ENCODE assay signal across 32 cellular contexts in the genomic region with DNA sequence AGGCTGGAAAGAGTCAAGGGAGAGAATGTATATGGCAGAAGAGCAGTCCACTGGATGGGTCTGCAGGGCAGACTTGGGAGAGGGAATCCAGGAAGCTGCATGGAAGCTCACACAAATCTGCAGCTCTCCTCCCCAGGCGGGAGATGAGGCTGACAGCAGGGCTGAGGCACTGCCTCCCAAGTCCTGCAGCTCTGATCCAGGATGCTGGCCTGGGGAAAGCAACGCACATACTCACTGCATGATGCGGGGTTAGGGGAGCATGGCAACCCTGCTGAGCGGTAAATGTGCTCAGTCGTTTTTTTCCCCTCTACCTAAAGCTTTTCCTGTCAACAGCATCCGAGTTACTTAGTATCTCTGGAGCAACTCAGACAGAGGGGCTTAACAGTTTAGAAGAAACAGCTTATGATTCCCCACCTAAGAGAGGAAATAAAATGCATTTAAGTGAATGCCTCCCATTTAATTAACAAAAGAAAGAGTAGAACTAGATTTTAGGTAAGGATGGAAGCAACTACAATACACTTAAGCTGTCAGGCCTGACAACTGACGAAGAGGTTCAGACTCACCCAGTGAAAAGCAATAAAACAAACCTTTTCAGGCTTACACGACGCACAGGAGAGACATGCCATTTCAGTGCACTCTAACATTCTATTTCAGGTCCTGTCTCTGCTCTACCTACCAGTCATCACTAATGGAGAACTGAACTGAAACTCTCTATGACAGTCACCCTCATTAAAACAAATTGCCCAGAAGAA. TPM values are rescaled to one million over a fixed set of nuclear protein-coding genes. Genes with fewer than 3 reads are reported as not detected.
DNase-seq lines count a peak whose midpoint lies in the region; ATAC-seq, FAIRE-seq and TF ChIP-seq lines count a peak whose summit lies in the region.
"Had no signal": no experiment of that assay in that cellular context is flagged by ENCODE, and none has a peak within 500 bp of the region (broad histone marks: within the 10 kb centered on the region; RNA-seq: fewer than 3 reads in every experiment).

No MANE protein-coding gene starts in this region.

- H2AFZ ChIP-seq in SK-N-SH (ENCODE audit: low read depth) (no peak overlapping the region), K562 (ENCODE audit: low read depth, low read length) (no peak overlapping the region)
- H2AFZ ChIP-seq: GM23248, PC-9 had no signal

- H3K27me3 ChIP-seq in SK-N-SH (ENCODE audit: insufficient read depth) (no peaks in the 10 kb centered on the region), K562 (ENCODE audit: control insufficient read depth in 2 of 2, insufficient read depth in 2 of 2, low read length in 2 of 2) (no peaks in the 10 kb centered on the region)
- H3K27me3 ChIP-seq: MG63, testis, uterus had no signal

- POLR2A ChIA-PET in SK-N-SH (lab: Yijun Ruan, JAX) (no interaction called here), K562 (lab: Yijun Ruan, JAX) (interaction anchor here (0.6 to 1.2 kb wide), 5 partner anchors 10 to 1412 kb away, joined by 3 read pairs; no protein-coding TSS in a partner anchor), MCF 10A (lab: Yijun Ruan, JAX) (no interaction called here)

- H3K79me2 ChIP-seq in SK-N-SH (ENCODE audit: insufficient read depth) (peaks cover 72% of the 10 kb centered on the region), K562 (ENCODE audit: control insufficient read depth, insufficient read depth, low read length) (peaks cover 87% of the 10 kb centered on the region)

- H3K4me2 ChIP-seq in SK-N-SH (no peak overlapping the region), K562 (ENCODE audit: insufficient read depth, low read length) (no peak overlapping the region)
- H3K4me2 ChIP-seq: PC-9 had no signal

- no peak overlapping the region for H3K27ac Mint-ChIP-seq in MCF 10A (ENCODE audit: low read depth, unreplicated experiment)
- H3K27ac Mint-ChIP-seq in type B pancreatic cell = no peak overlapping the region
- H3K27ac Mint-ChIP-seq: activated naive CD8-positive, alpha-beta T cell treated with anti-CD3 and anti-CD28 coated beads, Interleukin-2, amount 10 ng/mL, durations not matched to agents 7 days and 5 days; CD14-positive monocyte; mesothelial cell of epicardium; T-helper 2 cell treated with Interferon-gamma antibody and Interleukin-4, amounts not matched to agents 5 μg/mL and 100 μg/mL, for 36 hours had no signal

- TF ChIP-seq EP300 in SK-N-SH (IDR thresholded peaks at IDR 0.05; ENCODE audit: borderline replicate concordance in 1 of 2, low read depth in 1 of 2, low read length in 1 of 2) (no peak), K562 (IDR thresholded peaks at IDR 0.05; ENCODE audit: low read length) (no peak)

- H3K4me1 ChIP-seq in SK-N-SH (ENCODE audit: control insufficient read depth in 1 of 2, insufficient read depth in 2 of 2, low read depth in 1 of 2, low read length in 1 of 2) (peaks cover 0 to 4% of the 10 kb centered on the region in 2 experiments; a peak in 2 of 4 replicates), K562 (replicated peaks in 1 of 2; ENCODE audit: control insufficient read depth in 2 of 2, insufficient read depth in 2 of 2, low read length in 2 of 2) (no peaks in the 10 kb centered on the region)
- H3K4me1 ChIP-seq: testis, uterus had no signal

- peaks cover 5% of the 10 kb centered on the region for H3K4me1 Mint-ChIP-seq in MCF 10A (ENCODE audit: insufficient read depth, unreplicated experiment)
- peaks cover 15% of the 10 kb centered on the region for H3K4me1 Mint-ChIP-seq in type B pancreatic cell (ENCODE audit: unreplicated experiment)
- H3K4me1 Mint-ChIP-seq: CD14-positive monocyte had no signal

- H3K9me1 ChIP-seq in K562 (ENCODE audit: control insufficient read depth, insufficient read depth, low read length) = no peaks in the 10 kb centered on the region

- H3K9me3 Mint-ChIP-seq in MCF 10A (ENCODE audit: unreplicated experiment) (no peaks in the 10 kb centered on the region), type B pancreatic cell (no peaks in the 10 kb centered on the region)
- H3K9me3 Mint-ChIP-seq: activated naive CD8-positive, alpha-beta T cell treated with anti-CD3 and anti-CD28 coated beads, Interleukin-2, amount 10 ng/mL, durations not matched to agents 7 days and 5 days; mesothelial cell of epicardium; naive B cell; T-helper 2 cell treated with Interferon-gamma antibody and Interleukin-4, amounts not matched to agents 5 μg/mL and 100 μg/mL, for 36 hours had no signal

- H4K20me1 ChIP-seq in SK-N-SH (ENCODE audit: insufficient read depth) (no peaks in the 10 kb centered on the region), K562 (replicated peaks; ENCODE audit: control insufficient read depth, insufficient read depth, low read length) (peaks cover 12% of the 10 kb centered on the region)

- H3K9ac ChIP-seq in SK-N-SH (no peak overlapping the region), K562 (ENCODE audit: insufficient read depth in 1 of 2, low read depth in 2 of 2, low read length in 2 of 2) (peak overlapping the region in 1 of 2 experiments; percentile 33; a peak in 1 of 4 replicates)
- H3K9ac ChIP-seq: GM23248 had no signal

- H3K27me3 Mint-ChIP-seq in MCF 10A (ENCODE audit: insufficient read depth, unreplicated experiment) (no peaks in the 10 kb centered on the region), type B pancreatic cell (no peaks in the 10 kb centered on the region)
- H3K27me3 Mint-ChIP-seq: activated naive CD8-positive, alpha-beta T cell treated with anti-CD3 and anti-CD28 coated beads, Interleukin-2, amount 10 ng/mL, durations not matched to agents 7 days and 5 days; naive B cell had no signal

- ATAC-seq in SK-N-SH treated with all-trans-retinoic acid at 6 μM for 48 hours = no peak
- ATAC-seq in K562 = no peak
- no peak for ATAC-seq in GM21717 (IDR thresholded peaks at IDR 0.05; ENCODE audit: unreplicated experiment)
- ATAC-seq: GM12878 had no signal

- H3K36me3 Mint-ChIP-seq in MCF 10A (ENCODE audit: insufficient read depth, unreplicated experiment) (no peaks in the 10 kb centered on the region), type B pancreatic cell (peaks cover 11% of the 10 kb centered on the region)

- DNase-seq in SK-N-SH (peak; percentile 25), K562 (ENCODE audit: extremely low read depth in 1 of 4, low spot score in 3 of 4) (no peak), iPS DF 4.7 (ENCODE audit: extremely low read depth, low spot score) (peak; percentile 38), putamen (ENCODE audit: low spot score) (peak; percentile 18), MCF 10A (ENCODE audit: unreplicated experiment) (no peak), type B pancreatic cell (ENCODE audit: extremely low spot score, unreplicated experiment) (no peak)
- DNase-seq: 8988T; activated CD4-positive, alpha-beta T cell treated with anti-CD3 and anti-CD28 coated beads for 48 hours; activated CD8-positive, alpha-beta memory T cell treated with anti-CD3 and anti-CD28 coated beads for 24 hours; activated effector memory CD4-positive, alpha-beta T cell treated with anti-CD3 and anti-CD28 coated beads, Interleukin-2, amount 50 U/mL, for 16 hours; activated naive CD8-positive, alpha-beta T cell treated with anti-CD3 and anti-CD28 coated beads, Interleukin-2, amount 10 ng/mL, durations not matched to agents 7 days and 5 days; central memory CD4-positive, alpha-beta T cell; dermis blood vessel endothelial cell; GM23248; KBM-7; MG63; naive B cell; NCI-H1436; NCI-H524; PC-9; Right ventricle myocardium superior; stimulated activated naive CD4-positive, alpha-beta T cell treated with Interleukin-2 at 50 U/mL for 16 hours; testis; uterus had no signal

- H3K36me3 ChIP-seq in SK-N-SH (replicated peaks in 1 of 2; ENCODE audit: control insufficient read depth in 1 of 2, insufficient read depth in 2 of 2, low read length in 1 of 2) (peaks cover 0 to 7% of the 10 kb centered on the region in 2 experiments), K562 (ENCODE audit: control insufficient read depth, insufficient read depth, low read length) (peaks cover 20% of the 10 kb centered on the region)
- H3K36me3 ChIP-seq: MG63, uterus had no signal

- H3K4me3 ChIP-seq in SK-N-SH (ENCODE audit: low read depth in 2 of 2, low read length in 1 of 2) = no peak overlapping the region
- no peak overlapping the region for H3K4me3 ChIP-seq in K562
- H3K4me3 ChIP-seq: GM12878, GM23248, MG63, PC-9, testis, uterus had no signal

- CTCF ChIA-PET in SK-N-SH (lab: Yijun Ruan, JAX) = interaction anchor here (0.8 to 1.5 kb wide), 3 partner anchors 33 to 297 kb away, joined by 3 to 4 read pairs (median 3); no protein-coding TSS in a partner anchor
- CTCF ChIA-PET in K562 (lab: Yijun Ruan, JAX; ENCODE audit: low intra/inter-chr PET ratio) = no interaction called here
- CTCF ChIA-PET in MCF 10A (lab: Yijun Ruan, JAX) = interaction anchor here (0.6 kb wide), 1 partner anchor 382 kb away, joined by 3 read pairs; no protein-coding TSS in a partner anchor

- WGBS in SK-N-SH (ENCODE audit: low lambda C conversion rate) = 95% methylated on average over 9 of the region's 9 CpGs
- WGBS in K562 (ENCODE audit: insufficient coverage, low coverage, missing lambda C conversion rate) = 83% methylated on average over 9 of the region's 9 CpGs

- intact Hi-C loops in K562 (cut with micrococcal nuclease) (no loop called here), MCF 10A (cut with micrococcal nuclease) (no loop called here)

- FAIRE-seq in K562 (lab: Jason Lieb, UNC) = no peak
- FAIRE-seq: astrocyte, D721Med, GM12878 had no signal

- H3K9me3 ChIP-seq in SK-N-SH (no peaks in the 10 kb centered on the region), K562 (replicated peaks; ENCODE audit: control insufficient read depth, insufficient read depth, low read depth, low read length) (no peaks in the 10 kb centered on the region)
- H3K9me3 ChIP-seq: MG63, testis, uterus had no signal

- no peak for TF ChIP-seq POLR2A in K562 (conservative IDR thresholded peaks at IDR 0.05)

- in situ Hi-C loops in K562 (cut with MboI) = no loop called here

- H3K4me3 Mint-ChIP-seq in MCF 10A (ENCODE audit: unreplicated experiment) = no peak overlapping the region
- no peak overlapping the region for H3K4me3 Mint-ChIP-seq in type B pancreatic cell
- H3K4me3 Mint-ChIP-seq: activated naive CD8-positive, alpha-beta T cell treated with anti-CD3 and anti-CD28 coated beads, Interleukin-2, amount 10 ng/mL, durations not matched to agents 7 days and 5 days; CD14-positive monocyte; mesothelial cell of epicardium; naive B cell; T-helper 2 cell treated with Interferon-gamma antibody and Interleukin-4, amounts not matched to agents 5 μg/mL and 100 μg/mL, for 36 hours had no signal

- H3K27ac ChIP-seq in SK-N-SH (ENCODE audit: low read depth in 2 of 2, low read length in 1 of 2) = no peak overlapping the region
- no peak overlapping the region for H3K27ac ChIP-seq in K562 (ENCODE audit: extremely low read depth, low read depth, low read length)
- H3K27ac ChIP-seq: GM23248, PC-9, testis, uterus had no signal

- TF ChIP-seq CTCF in SK-N-SH (IDR thresholded peaks at IDR 0.05) (no peak), K562 (IDR thresholded peaks at IDR 0.05 in 2 of 3, conservative IDR thresholded peaks at IDR 0.05 in 1 of 3; ENCODE audit: insufficient read depth in 2 of 3, low read depth in 1 of 3, low read length in 3 of 3) (no peak), MCF 10A (IDR thresholded peaks at IDR 0.05; ENCODE audit: unreplicated experiment) (no peak), type B pancreatic cell (conservative IDR thresholded peaks at IDR 0.05) (no peak)

- H3K9me2 ChIP-seq in SK-N-SH = no peaks in the 10 kb centered on the region

- TF ChIP-seq RAD21 in SK-N-SH (IDR thresholded peaks at IDR 0.05; ENCODE audit: low read length) = no peak
- TF ChIP-seq RAD21 in K562 (CRISPR knock-in tag; conservative IDR thresholded peaks at IDR 0.05 in 1 of 2, IDR thresholded peaks at IDR 0.05 in 1 of 2) = no peak

- BruUV-seq in K562 (replicated peaks; lab: Mats Ljungman, UMichigan) (no TSS peak), MCF 10A (replicated peaks; lab: Mats Ljungman, UMichigan) (no TSS peak)

- H3F3A ChIP-seq in SK-N-SH (replicated peaks; ENCODE audit: insufficient read depth) = no peaks in the 10 kb centered on the region

RNA-seq across cellular contexts. Expression of a gene that starts 37.0 kb away (rescaled TPM):
- 97.1 and 119 TPM in 2 replicates for polyA plus RNA-seq in SK-N-SH (2012; rRNA removed)
- 135 and 141 TPM in 2 replicates for polyA plus RNA-seq in SK-N-SH (2012; cell fraction: cytosol; rRNA removed)
- 25.0 and 44.7 TPM in 2 replicates for polyA plus RNA-seq in SK-N-SH (2012; cell fraction: nucleus; rRNA removed)
- 87.4 and 161 TPM in 2 replicates for total RNA-seq in K562 (2011; cell fraction: chromatin; rRNA removed; ENCODE audit: low replicate concordance)
- total RNA-seq in K562 (2011; cell fraction: nucleolus; rRNA removed) = 66.5 and 86.1 TPM in 2 replicates
- total RNA-seq in K562 (2011; cell fraction: nucleoplasm; rRNA removed) = 95.3 and 156 TPM in 2 replicates
- total RNA-seq in K562 (2014; rRNA removed) = 254 and 266 TPM in 2 replicates
- total RNA-seq in K562 (2014; rRNA removed; fragmentation: Illumina TruSeq; extraction: Trizol) = 238 and 252 TPM in 2 replicates
- 230 and 245 TPM in 2 replicates for total RNA-seq in K562 (2015; rRNA removed; fragmentation: Illumina TruSeq; extraction: Trizol)
- 170 and 177 TPM in 2 replicates for total RNA-seq in K562 (2021)
- polyA plus RNA-seq in K562 (2011; rRNA removed) = 204 and 232 TPM in 2 replicates
- polyA plus RNA-seq in K562 (2011; cell fraction: cytosol; rRNA removed) = 61.4 and 114 TPM in 2 replicates
- polyA plus RNA-seq in K562 (2011; cell fraction: nucleus; rRNA removed) = 42.6 and 86.9 TPM in 2 replicates
- polyA plus RNA-seq in K562 (2012) = 158 and 160 TPM in 2 replicates
- 219 and 279 TPM in 2 replicates for polyA plus RNA-seq in K562 (2014; fragmentation: Illumina TruSeq; extraction: Trizol)
- 100 to 1,000 TPM in 1 of 2 experiments, 10 to 100 TPM in 1; 66.2 to 110 TPM for polyA plus RNA-seq in K562 (2014; fragmentation: Nextera tagmentation; extraction: Ambion mirVana)
- 157 and 165 TPM in 2 replicates for polyA plus RNA-seq in K562 (2014; rRNA removed)
- polyA minus RNA-seq in K562 (2011; rRNA and poly(A)+ RNA removed) = 272 and 340 TPM in 2 replicates
- polyA minus RNA-seq in K562 (2011; cell fraction: cytosol; rRNA and poly(A)+ RNA removed) = 147 and 159 TPM in 2 replicates
- polyA minus RNA-seq in K562 (2011; cell fraction: nucleus; rRNA and poly(A)+ RNA removed) = 90.2 and 142 TPM in 2 replicates
- 102 and 126 TPM in 2 replicates for total RNA-seq in MCF 10A (2022)
- 59.2 and 71.0 TPM in 2 replicates for total RNA-seq in type B pancreatic cell (ENCODE audit: low replicate concordance)

Comparison
In these comparisons a context has a peak if more than half of its experiments do, and no peak if none do; other contexts are left out.
1. DNase-seq: peak in SK-N-SH (single experiment), iPS DF 4.7 (single experiment) and putamen (single experiment); none in K562 (0 of 4), MCF 10A (single experiment) and type B pancreatic cell (single experiment).